ENCODE assay signal across 1 cellular context in genomic region chr7:129434846-129435318, GRCh38.
TF ChIP-seq lines count a peak whose summit lies in the region.

No MANE protein-coding gene starts in this region.

TF ChIP-seq in K562, 482 proteins besides CTCF, POLR2A, EP300 and RAD21 (continued from another document and continues in another):
- TF ChIP-seq TSHZ1 (CRISPR knock-in tag; IDR thresholded peaks at IDR 0.05) (no peak), ZC3H4 (CRISPR knock-in tag; IDR thresholded peaks at IDR 0.05; ENCODE audit: borderline replicate concordance) (no peak), ZNF583 (CRISPR knock-in tag; IDR thresholded peaks at IDR 0.05) (0 out of 2 replicates have a peak, but pooled peaks have one; percentile 10), TEAD4 (IDR thresholded peaks at IDR 0.05; ENCODE audit: low read length) (0 out of 2 replicates have a peak, but pooled peaks have one; percentile 4), TEAD4 (CRISPR knock-in tag; IDR thresholded peaks at IDR 0.05; ENCODE audit: borderline replicate concordance) (no peak), ARNT (IDR thresholded peaks at IDR 0.05) (no peak), CCNT2 (IDR thresholded peaks at IDR 0.05; ENCODE audit: borderline replicate concordance, extremely low read depth, insufficient read length, low read depth, low read length) (peak; percentile 47), MAFG (tag; conservative IDR thresholded peaks at IDR 0.05) (no peak), CHD2 (IDR thresholded peaks at IDR 0.05; ENCODE audit: low read depth, low read length) (no peak), PATZ1 (CRISPR knock-in tag; IDR thresholded peaks at IDR 0.05; ENCODE audit: borderline replicate concordance) (no peak), ZNF592 (IDR thresholded peaks at IDR 0.05) (0 out of 2 replicates have a peak, but pooled peaks have one; percentile 13), CREB1 (IDR thresholded peaks at IDR 0.05) (no peak), CREB1 (CRISPR knock-in tag; IDR thresholded peaks at IDR 0.05) (no peak), MYC (IDR thresholded peaks at IDR 0.05; ENCODE audit: low read depth, low read length) (no peak), MYC (CRISPR knock-in tag; IDR thresholded peaks at IDR 0.05; ENCODE audit: borderline replicate concordance, low read depth) (0 out of 2 replicates have a peak, but pooled peaks have one; percentile 17), JUN (IDR thresholded peaks at IDR 0.05; ENCODE audit: borderline replicate concordance, low read depth, low read length) (0 out of 2 replicates have a peak, but pooled peaks have one; percentile 2), JUN (CRISPR knock-in tag; IDR thresholded peaks at IDR 0.05; ENCODE audit: borderline replicate concordance) (no peak), TCF3 (CRISPR knock-in tag; IDR thresholded peaks at IDR 0.05) (peak; percentile 17), RFX7 (CRISPR knock-in tag; IDR thresholded peaks at IDR 0.05) (0 out of 2 replicates have a peak, but pooled peaks have one; percentile 1), BDP1 (IDR thresholded peaks at IDR 0.05; ENCODE audit: insufficient read depth, insufficient read length) (no peak), ASH1L (IDR thresholded peaks at IDR 0.05; ENCODE audit: borderline replicate concordance, low read depth, partially characterized antibody) (no peak), MXI1 (IDR thresholded peaks at IDR 0.05; ENCODE audit: low read depth, low read length) (no peak), CBFA2T2 (conservative IDR thresholded peaks at IDR 0.05) (0 out of 2 replicates have a peak, but pooled peaks have one; percentile 22), ZNF707 (CRISPR knock-in tag; conservative IDR thresholded peaks at IDR 0.05) (no peak), ZNF263 (CRISPR knock-in tag; IDR thresholded peaks at IDR 0.05; ENCODE audit: borderline replicate concordance) (peak; percentile 62; the same call in 1 of the 2 replicates), ZBTB1 (CRISPR knock-in tag; IDR thresholded peaks at IDR 0.05; ENCODE audit: borderline replicate concordance, low read depth) (peak; percentile 56; the same call in 1 of the 2 replicates), CBX1 (IDR thresholded peaks at IDR 0.05; ENCODE audit: low read depth) (no peak), MAZ (CRISPR knock-in tag; conservative IDR thresholded peaks at IDR 0.05 in 1 of 2, IDR thresholded peaks at IDR 0.05 in 1 of 2) (0 out of 4 replicates have a peak, but pooled peaks of 1 of the 2 experiments have one; percentile 38), ZNF175 (CRISPR knock-in tag; IDR thresholded peaks at IDR 0.05; ENCODE audit: low read depth) (no peak), AFF4 (CRISPR knock-in tag; IDR thresholded peaks at IDR 0.05) (no peak), RBBP5 (IDR thresholded peaks at IDR 0.05; ENCODE audit: borderline replicate concordance, insufficient read depth, low read length, poor library complexity, severe bottlenecking) (peak; percentile 12), ZBTB7A (IDR thresholded peaks at IDR 0.05; ENCODE audit: borderline replicate concordance, control insufficient read depth, low read depth, low read length) (no peak), NR2C1 (IDR thresholded peaks at IDR 0.05) (no peak), NR2C1 (tag; IDR thresholded peaks at IDR 0.05) (0 out of 2 replicates have a peak, but pooled peaks have one; percentile 7), CBX3 (IDR thresholded peaks at IDR 0.05; ENCODE audit: borderline replicate concordance in 1 of 2, low read length in 2 of 2) (no peak; a peak in 1 of 3 replicates), NFATC3 (IDR thresholded peaks at IDR 0.05) (no peak), NCOR1 (IDR thresholded peaks at IDR 0.05) (no peak)
- TF ChIP-seq, protein P1, sequence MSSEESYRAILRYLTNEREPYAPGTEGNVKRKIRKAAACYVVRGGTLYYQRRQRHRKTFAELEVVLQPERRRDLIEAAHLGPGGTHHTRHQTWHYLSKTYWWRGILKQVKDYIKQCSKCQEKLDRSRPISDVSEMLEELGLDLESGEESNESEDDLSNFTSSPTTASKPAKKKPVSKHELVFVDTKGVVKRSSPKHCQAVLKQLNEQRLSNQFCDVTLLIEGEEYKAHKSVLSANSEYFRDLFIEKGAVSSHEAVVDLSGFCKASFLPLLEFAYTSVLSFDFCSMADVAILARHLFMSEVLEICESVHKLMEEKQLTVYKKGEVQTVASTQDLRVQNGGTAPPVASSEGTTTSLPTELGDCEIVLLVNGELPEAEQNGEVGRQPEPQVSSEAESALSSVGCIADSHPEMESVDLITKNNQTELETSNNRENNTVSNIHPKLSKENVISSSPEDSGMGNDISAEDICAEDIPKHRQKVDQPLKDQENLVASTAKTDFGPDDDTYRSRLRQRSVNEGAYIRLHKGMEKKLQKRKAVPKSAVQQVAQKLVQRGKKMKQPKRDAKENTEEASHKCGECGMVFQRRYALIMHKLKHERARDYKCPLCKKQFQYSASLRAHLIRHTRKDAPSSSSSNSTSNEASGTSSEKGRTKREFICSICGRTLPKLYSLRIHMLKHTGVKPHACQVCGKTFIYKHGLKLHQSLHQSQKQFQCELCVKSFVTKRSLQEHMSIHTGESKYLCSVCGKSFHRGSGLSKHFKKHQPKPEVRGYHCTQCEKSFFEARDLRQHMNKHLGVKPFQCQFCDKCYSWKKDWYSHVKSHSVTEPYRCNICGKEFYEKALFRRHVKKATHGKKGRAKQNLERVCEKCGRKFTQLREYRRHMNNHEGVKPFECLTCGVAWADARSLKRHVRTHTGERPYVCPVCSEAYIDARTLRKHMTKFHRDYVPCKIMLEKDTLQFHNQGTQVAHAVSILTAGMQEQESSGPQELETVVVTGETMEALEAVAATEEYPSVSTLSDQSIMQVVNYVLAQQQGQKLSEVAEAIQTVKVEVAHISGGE (CRISPR knock-in tag; IDR thresholded peaks at IDR 0.05) = no peak
- TF ChIP-seq, protein P2, sequence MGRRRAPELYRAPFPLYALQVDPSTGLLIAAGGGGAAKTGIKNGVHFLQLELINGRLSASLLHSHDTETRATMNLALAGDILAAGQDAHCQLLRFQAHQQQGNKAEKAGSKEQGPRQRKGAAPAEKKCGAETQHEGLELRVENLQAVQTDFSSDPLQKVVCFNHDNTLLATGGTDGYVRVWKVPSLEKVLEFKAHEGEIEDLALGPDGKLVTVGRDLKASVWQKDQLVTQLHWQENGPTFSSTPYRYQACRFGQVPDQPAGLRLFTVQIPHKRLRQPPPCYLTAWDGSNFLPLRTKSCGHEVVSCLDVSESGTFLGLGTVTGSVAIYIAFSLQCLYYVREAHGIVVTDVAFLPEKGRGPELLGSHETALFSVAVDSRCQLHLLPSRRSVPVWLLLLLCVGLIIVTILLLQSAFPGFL (CRISPR knock-in tag; IDR thresholded peaks at IDR 0.05) = 0 out of 2 replicates have a peak, but pooled peaks have one; percentile 86
- TF ChIP-seq, protein P3, sequence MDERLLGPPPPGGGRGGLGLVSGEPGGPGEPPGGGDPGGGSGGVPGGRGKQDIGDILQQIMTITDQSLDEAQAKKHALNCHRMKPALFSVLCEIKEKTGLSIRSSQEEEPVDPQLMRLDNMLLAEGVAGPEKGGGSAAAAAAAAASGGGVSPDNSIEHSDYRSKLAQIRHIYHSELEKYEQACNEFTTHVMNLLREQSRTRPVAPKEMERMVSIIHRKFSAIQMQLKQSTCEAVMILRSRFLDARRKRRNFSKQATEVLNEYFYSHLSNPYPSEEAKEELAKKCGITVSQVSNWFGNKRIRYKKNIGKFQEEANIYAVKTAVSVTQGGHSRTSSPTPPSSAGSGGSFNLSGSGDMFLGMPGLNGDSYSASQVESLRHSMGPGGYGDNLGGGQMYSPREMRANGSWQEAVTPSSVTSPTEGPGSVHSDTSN (CRISPR knock-in tag; IDR thresholded peaks at IDR 0.05; ENCODE audit: low read depth) = no peak
- TF ChIP-seq, protein P3 (tag; conservative IDR thresholded peaks at IDR 0.05; ENCODE audit: low read depth) = no peak
